Comparison of ENCODE assay signal across 25 cellular contexts in genomic region chr10:97874332-97874731, GRCh38. TPM values are rescaled to one million over a fixed set of nuclear protein-coding genes. Genes with fewer than 3 reads are reported as not detected.
"Had no signal": no experiment of that assay in that cellular context is flagged by ENCODE, and none has a peak within 500 bp of the region (broad histone marks: within the 10 kb centered on the region; RNA-seq: fewer than 3 reads in every experiment).

No MANE protein-coding gene starts in this region.

- DNase-seq: effector CD4-positive, alpha-beta T cell; hypothalamus; immature natural killer cell; islet precursor cell; kidney glomerular epithelial cell; left colon; left ventricle myocardium superior; mucosa of descending colon; naive B cell; right lobe of liver; stimulated activated CD4-positive, alpha-beta T cell treated with anti-CD3 and anti-CD28 coated beads, Interleukin-2, amount 100 ng/mL, for 24 hours; stimulated activated CD4-positive, alpha-beta T cell treated with anti-CD3 and anti-CD28 coated beads, Interleukin-4, amount 100 ng/mL, for 24 hours; stimulated activated naive CD8-positive, alpha-beta T cell treated with anti-CD3 and anti-CD28 coated beads, Interleukin-15, Interleukin-2, amounts not matched to agents 100 U/mL and 50 U/mL, for 24 hours; transverse colon; upper lobe of right lung; uterus had no signal

- H3K27ac ChIP-seq: right lobe of liver, transverse colon, upper lobe of right lung, uterus had no signal

- H3K9me3 Mint-ChIP-seq: immature natural killer cell; memory B cell; mesothelial cell of epicardium; natural killer cell treated with Interleukin-12 subunit alpha and Interleukin-12 subunit beta and Interleukin-15 and Interleukin-18, amount 100 ng/mL, for 72 hours; neural crest cell; stimulated activated memory B cell treated with anti-CD40 and anti-IgM and Interleukin-4, amounts not matched to agents 10 μg/mL and 1 μg/mL and 100 μg/mL, for 72 hours had no signal

- H3K36me3 Mint-ChIP-seq: immature natural killer cell; memory B cell; mesothelial cell of epicardium; naive B cell; natural killer cell treated with Interleukin-12 subunit alpha and Interleukin-12 subunit beta and Interleukin-15 and Interleukin-18, amount 100 ng/mL, for 72 hours; stimulated activated memory B cell treated with anti-CD40 and anti-IgM and Interleukin-4, amounts not matched to agents 10 μg/mL and 1 μg/mL and 100 μg/mL, for 72 hours had no signal

- H3K4me3 Mint-ChIP-seq: immature natural killer cell; memory B cell; mesothelial cell of epicardium; naive B cell; natural killer cell treated with Interleukin-12 subunit alpha and Interleukin-12 subunit beta and Interleukin-15 and Interleukin-18, amount 100 ng/mL, for 72 hours; neural crest cell; stimulated activated memory B cell treated with anti-CD40 and anti-IgM and Interleukin-4, amounts not matched to agents 10 μg/mL and 1 μg/mL and 100 μg/mL, for 72 hours had no signal

- H3K4me1 Mint-ChIP-seq: neural crest cell had no signal

- ATAC-seq: left colon; left ventricle myocardium superior; mucosa of descending colon; natural killer cell treated with Interleukin-12 subunit alpha and Interleukin-12 subunit beta and Interleukin-15 and Interleukin-18, amount 100 ng/mL, for 72 hours; right lobe of liver; stimulated activated memory B cell treated with anti-CD40 and anti-IgM and Interleukin-4, amounts not matched to agents 10 μg/mL and 1 μg/mL and 100 μg/mL, for 72 hours; stimulated activated naive CD8-positive, alpha-beta T cell treated with anti-CD3 and anti-CD28 coated beads, Interleukin-15, Interleukin-2, amounts not matched to agents 100 U/mL and 50 U/mL, for 24 hours; upper lobe of right lung had no signal

- H3K27ac Mint-ChIP-seq: memory B cell; mesothelial cell of epicardium; naive B cell; natural killer cell treated with Interleukin-12 subunit alpha and Interleukin-12 subunit beta and Interleukin-15 and Interleukin-18, amount 100 ng/mL, for 72 hours; progenitor cell of endocrine pancreas; stimulated activated memory B cell treated with anti-CD40 and anti-IgM and Interleukin-4, amounts not matched to agents 10 μg/mL and 1 μg/mL and 100 μg/mL, for 72 hours had no signal

- H3K4me3 ChIP-seq: dorsolateral prefrontal cortex, lung, mucosa of descending colon, right lobe of liver, thoracic aorta, transverse colon, upper lobe of right lung, uterus had no signal

RNA-seq across cellular contexts. Expression of gene GOLGA7B, which starts 24.7 kb away (rescaled TPM):
- total RNA-seq: left ventricle myocardium superior had no signal
